9 cellular contexts compared by ENCODE assay signal in the genomic region with DNA sequence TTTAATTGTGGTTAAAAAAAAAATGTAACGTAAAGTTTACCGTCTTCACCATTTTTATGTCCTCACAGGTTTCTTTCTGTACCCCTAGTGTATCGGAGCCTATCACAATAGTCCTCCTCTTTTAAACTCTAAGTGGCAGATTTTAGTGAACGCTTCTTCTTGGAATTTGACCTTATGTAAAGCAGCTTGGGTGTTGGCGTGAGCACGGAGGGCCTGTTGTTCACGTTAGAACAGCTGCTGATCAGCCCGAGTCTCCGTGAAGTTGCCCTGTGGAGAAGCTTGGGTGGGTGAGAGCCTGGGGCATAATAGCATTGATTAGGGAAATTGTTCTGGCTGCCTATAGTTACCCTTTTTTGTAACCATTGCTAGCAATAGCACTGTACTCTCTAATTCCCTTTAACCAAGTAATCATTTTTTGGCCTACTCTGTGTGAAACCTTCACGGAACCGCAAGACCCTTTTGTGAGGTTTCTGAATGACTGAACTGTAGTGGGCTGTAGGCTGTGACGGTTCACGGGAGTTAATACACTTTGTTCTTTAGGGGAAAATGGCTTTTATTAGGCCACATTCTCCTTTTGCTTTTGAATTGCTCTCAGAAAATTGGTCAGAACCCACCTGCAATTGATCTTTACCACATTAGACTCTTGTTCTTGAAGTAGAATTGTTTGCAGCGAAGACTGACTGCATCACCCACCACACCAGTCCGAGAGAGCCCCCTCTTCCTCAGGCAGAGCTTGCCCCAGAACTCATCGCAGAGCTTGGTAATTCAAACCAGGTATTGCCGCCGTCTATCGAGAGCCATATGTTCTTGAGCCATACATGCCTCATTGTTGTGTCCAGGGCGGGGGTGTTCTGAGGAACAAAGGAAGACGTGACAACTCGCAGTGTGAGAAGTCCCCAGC.
DNase-seq lines count a peak whose midpoint lies in the region; ATAC-seq, FAIRE-seq and TF ChIP-seq lines count a peak whose summit lies in the region.
"Had no signal": no experiment of that assay in that cellular context is flagged by ENCODE, and none has a peak within 500 bp of the region (broad histone marks: within the 10 kb centered on the region; RNA-seq: fewer than 3 reads in every experiment).

No MANE protein-coding gene starts in this region.

- peaks cover 12% of the 10 kb centered on the region for H3K27me3 Mint-ChIP-seq in endothelial cell (ENCODE audit: unreplicated experiment)

- ATAC-seq in GM21423 (IDR thresholded peaks at IDR 0.05; ENCODE audit: unreplicated experiment) (peak; percentile 49), upper lobe of right lung (no peak)
- ATAC-seq: heart left ventricle had no signal

- H3K27ac ChIP-seq in upper lobe of right lung, result no peak overlapping the region
- H3K27ac ChIP-seq: heart left ventricle had no signal

- no peaks in the 10 kb centered on the region for H3K27me3 ChIP-seq in upper lobe of right lung
- H3K27me3 ChIP-seq: heart left ventricle had no signal

- no peak overlapping the region for H3K4me3 ChIP-seq in GM12864 (ENCODE audit: low read depth, low read length)
- H3K4me3 ChIP-seq in upper lobe of right lung, result no peak overlapping the region
- H3K4me3 ChIP-seq: heart left ventricle had no signal

- peaks cover 63% of the 10 kb centered on the region for H3K36me3 Mint-ChIP-seq in endothelial cell (ENCODE audit: low read depth, unreplicated experiment)

- no peaks in the 10 kb centered on the region for H3K4me1 ChIP-seq in upper lobe of right lung

- no peaks in the 10 kb centered on the region for H3K9me3 ChIP-seq in upper lobe of right lung
- H3K9me3 ChIP-seq: heart left ventricle had no signal

- peak overlapping the region; percentile 13 for H3K4me3 Mint-ChIP-seq in endothelial cell (ENCODE audit: unreplicated experiment)

- H3K27ac Mint-ChIP-seq in endothelial cell (ENCODE audit: unreplicated experiment), result peak overlapping the region; percentile 57

- DNase-seq in GM12864 (ENCODE audit: low read depth), result peak; percentile 55
- DNase-seq in HTR-8/SVneo (ENCODE audit: insufficient read length, low spot score), result no peak
- DNase-seq in endothelial cell (ENCODE audit: low spot score), result no peak
- DNase-seq in RCC 7860 (ENCODE audit: low spot score), result no peak
- no peak for DNase-seq in NCI-H82 treated with DMSO at 0.1 percent for 48 hours (lab: John Stamatoyannopoulos, UW; ENCODE audit: unreplicated experiment)
- DNase-seq in upper lobe of right lung, result no peak
- DNase-seq in Ammon's horn (ENCODE audit: low spot score), result no peak
- DNase-seq: heart left ventricle had no signal

- intact Hi-C loops in upper lobe of right lung (cut with DNase I), result no loop called here

- H3K4me1 Mint-ChIP-seq in endothelial cell (ENCODE audit: unreplicated experiment), result peaks cover 34% of the 10 kb centered on the region

- FAIRE-seq in HTR-8/SVneo (lab: Jason Lieb, UNC) (peak; percentile 46), RCC 7860 (lab: Jason Lieb, UNC) (no peak)

- no peaks in the 10 kb centered on the region for H3K9me3 Mint-ChIP-seq in endothelial cell (ENCODE audit: unreplicated experiment)

- no peak for TF ChIP-seq CTCF in GM12864 (IDR thresholded peaks at IDR 0.05; ENCODE audit: low read depth, low read length, missing control alignments)
- TF ChIP-seq CTCF in endothelial cell (IDR thresholded peaks at IDR 0.05; ENCODE audit: unreplicated experiment), result no peak
- TF ChIP-seq CTCF in upper lobe of right lung (IDR thresholded peaks at IDR 0.05), result no peak

- peaks cover 96% of the 10 kb centered on the region for H3K36me3 ChIP-seq in upper lobe of right lung
